Comparison of ENCODE assay signal across 1 cellular context in genomic region chr1:156623946-156624813, GRCh38.
TF ChIP-seq lines count a peak whose summit lies in the region.

No MANE protein-coding gene starts in this region.

TF ChIP-seq in K562, 482 proteins besides CTCF, POLR2A, EP300 and RAD21 (continues in another document):
- TF ChIP-seq ZBTB5 (IDR thresholded peaks at IDR 0.05) (no peak), FUS (optimal IDR thresholded peaks at IDR 0.05; ENCODE audit: low read depth, low read length) (no peak), MCM7 (IDR thresholded peaks at IDR 0.05) (no peak), E2F4 (CRISPR knock-in tag; IDR thresholded peaks at IDR 0.05; ENCODE audit: low read depth) (no peak), TEAD4 (IDR thresholded peaks at IDR 0.05; ENCODE audit: low read length) (no peak), TEAD4 (CRISPR knock-in tag; IDR thresholded peaks at IDR 0.05; ENCODE audit: borderline replicate concordance) (0 out of 2 replicates have a peak, but pooled peaks have one; percentile 38), CBX3 (IDR thresholded peaks at IDR 0.05; ENCODE audit: borderline replicate concordance in 1 of 2, low read length in 2 of 2) (0 out of 3 replicates have a peak, but pooled peaks of 1 of the 2 experiments have one; percentile 30), ZBTB12 (CRISPR knock-in tag; IDR thresholded peaks at IDR 0.05) (peak; percentile 78), ZEB2 (IDR thresholded peaks at IDR 0.05) (no peak), HDAC8 (tag; IDR thresholded peaks at IDR 0.05) (no peak), ATF1 (CRISPR knock-in tag; IDR thresholded peaks at IDR 0.05) (peak; percentile 56; the same call in 1 of the 2 replicates), ATF1 (tag; IDR thresholded peaks at IDR 0.05) (peak; percentile 88), ZC3H4 (CRISPR knock-in tag; IDR thresholded peaks at IDR 0.05; ENCODE audit: borderline replicate concordance) (no peak), STAT5A (IDR thresholded peaks at IDR 0.05; ENCODE audit: borderline replicate concordance, low read length) (no peak), ZNF511 (CRISPR knock-in tag; IDR thresholded peaks at IDR 0.05) (peak; percentile 90), RBM39 (optimal IDR thresholded peaks at IDR 0.05; ENCODE audit: low read depth, low read length) (no peak), ZBTB1 (CRISPR knock-in tag; IDR thresholded peaks at IDR 0.05; ENCODE audit: borderline replicate concordance, low read depth) (no peak; the same call in none of the 2 replicates), ZKSCAN1 (IDR thresholded peaks at IDR 0.05; ENCODE audit: low read depth, low read length) (no peak), HES1 (IDR thresholded peaks at IDR 0.05; ENCODE audit: low read depth) (no peak), ZNF589 (CRISPR knock-in tag; IDR thresholded peaks at IDR 0.05; ENCODE audit: low read depth) (no peak), TRIM25 (IDR thresholded peaks at IDR 0.05; ENCODE audit: borderline replicate concordance) (no peak), GABPA (tag; conservative IDR thresholded peaks at IDR 0.05; ENCODE audit: low read depth) (no peak), ZBTB43 (CRISPR knock-in tag; IDR thresholded peaks at IDR 0.05) (no peak), POLR2G (IDR thresholded peaks at IDR 0.05; ENCODE audit: low read depth, low read length) (peak; percentile 89), NR2C1 (IDR thresholded peaks at IDR 0.05) (no peak), NR2C1 (tag; IDR thresholded peaks at IDR 0.05) (peak; percentile 36; the same call in 1 of the 2 replicates), SMARCA5 (IDR thresholded peaks at IDR 0.05) (no peak), SMC3 (conservative IDR thresholded peaks at IDR 0.05; ENCODE audit: insufficient read depth, low read depth, low read length) (0 out of 2 replicates have a peak, but pooled peaks have one; percentile 10), ARNT (IDR thresholded peaks at IDR 0.05) (no peak), HNRNPK (IDR thresholded peaks at IDR 0.05; ENCODE audit: low read depth, low read length, poor library complexity, severe bottlenecking) (no peak), NEUROD1 (IDR thresholded peaks at IDR 0.05; ENCODE audit: borderline replicate concordance, low read depth, low read length, partially characterized antibody) (no peak), ELF2 (CRISPR knock-in tag; IDR thresholded peaks at IDR 0.05) (no peak), CBX2 (IDR thresholded peaks at IDR 0.05; ENCODE audit: insufficient read depth, low read length, poor library complexity, severe bottlenecking) (no peak), NUFIP1 (IDR thresholded peaks at IDR 0.05; ENCODE audit: partially characterized antibody) (no peak), ZNF174 (CRISPR knock-in tag; IDR thresholded peaks at IDR 0.05) (no peak), ZNF239 (CRISPR knock-in tag; IDR thresholded peaks at IDR 0.05) (no peak), PHF8 (IDR thresholded peaks at IDR 0.05; ENCODE audit: borderline replicate concordance, low read length) (peak; percentile 68; the same call in 1 of the 2 replicates), AFF4 (CRISPR knock-in tag; IDR thresholded peaks at IDR 0.05) (no peak), CHD2 (IDR thresholded peaks at IDR 0.05; ENCODE audit: low read depth, low read length) (no peak), ZNF277 (CRISPR knock-in tag; IDR thresholded peaks at IDR 0.05; ENCODE audit: borderline replicate concordance) (no peak)
